In the genomic region with DNA sequence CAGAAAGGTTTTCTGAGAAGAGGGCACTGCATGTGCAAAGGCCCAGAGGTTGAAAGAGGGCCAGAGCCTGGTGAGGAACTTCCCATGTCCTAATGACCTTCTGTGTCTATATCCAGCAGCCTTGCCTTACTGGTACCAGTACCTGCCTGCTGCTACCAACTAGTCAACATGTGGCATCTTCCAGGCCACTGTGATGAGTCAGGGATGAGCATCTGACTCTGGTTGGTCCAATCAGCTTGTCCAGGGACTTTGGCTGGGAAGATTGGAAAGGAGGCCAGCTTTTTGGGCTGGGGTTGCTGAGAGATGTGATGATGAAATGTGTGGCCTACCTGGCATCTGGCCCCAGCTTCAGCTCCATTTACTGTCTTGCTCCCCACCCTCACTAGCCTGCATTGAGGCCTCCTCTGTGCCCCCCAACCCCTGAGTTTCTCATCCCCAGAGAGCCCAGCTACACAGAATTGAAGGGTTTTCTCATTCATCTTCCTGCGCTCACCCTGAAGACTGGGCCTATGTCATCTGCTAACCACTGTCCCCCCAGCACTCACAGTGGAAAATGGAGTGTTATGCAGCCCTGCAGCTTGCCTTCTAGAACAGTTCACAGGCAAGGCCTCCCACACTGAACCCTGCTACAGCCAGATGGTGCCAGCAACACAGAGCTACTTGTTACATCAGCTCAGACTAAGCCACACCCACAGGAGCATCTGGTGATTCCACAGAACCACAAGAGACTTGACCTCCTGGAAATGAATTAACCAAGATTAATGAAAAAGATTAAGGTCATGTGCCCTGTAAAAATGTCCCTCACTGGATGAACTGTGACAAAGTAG, we compare ENCODE assay signal across 8 cellular contexts. TPM values are rescaled to one million over a fixed set of nuclear protein-coding genes. Genes with fewer than 3 reads are reported as not detected.
DNase-seq lines count a peak whose midpoint lies in the region; ATAC-seq and TF ChIP-seq lines count a peak whose summit lies in the region.

No MANE protein-coding gene starts in this region.

- no peaks in the 10 kb centered on the region for H3K9me3 ChIP-seq in DOHH2 (ENCODE audit: control insufficient read depth, insufficient read depth, low read length)
- no peaks in the 10 kb centered on the region for H3K9me3 ChIP-seq in Karpas-422 (ENCODE audit: low read length)
- H3K9me3 ChIP-seq in left lung = no peaks in the 10 kb centered on the region

- H3K4me1 ChIP-seq in DOHH2 (ENCODE audit: control insufficient read depth, low read length) (peaks cover 42% of the 10 kb centered on the region), Karpas-422 (ENCODE audit: low read length) (peaks cover 51% of the 10 kb centered on the region), left lung (peaks cover 33 to 74% of the 10 kb centered on the region in 2 donors)

- H3K27me3 Mint-ChIP-seq in central memory CD8-positive, alpha-beta T cell = no peaks in the 10 kb centered on the region

- H3K4me3 ChIP-seq in DOHH2 (ENCODE audit: low read length) = peak overlapping the region; percentile 85
- peak overlapping the region; percentile 78 for H3K4me3 ChIP-seq in Karpas-422 (ENCODE audit: low read length)
- peak overlapping the region; percentile 92 to 94 for H3K4me3 ChIP-seq in left lung

- H3K79me2 ChIP-seq in DOHH2 (ENCODE audit: control insufficient read depth, low read length) (peaks cover 44% of the 10 kb centered on the region), Karpas-422 (ENCODE audit: low read length) (peaks cover 32% of the 10 kb centered on the region)

- H3K36me3 ChIP-seq in DOHH2 (ENCODE audit: control insufficient read depth, low read length) = peaks cover 8% of the 10 kb centered on the region
- H3K36me3 ChIP-seq in Karpas-422 (ENCODE audit: insufficient read depth, low read length) = no peaks in the 10 kb centered on the region
- H3K36me3 ChIP-seq in left lung = peaks cover 0 to under 1% of the 10 kb centered on the region in 2 donors

- intact Hi-C loops in left lung (cut with DNase I) = no loop called here

- H3K9me2 ChIP-seq in DOHH2 (replicated peaks; ENCODE audit: control insufficient read depth, low read length) (no peaks in the 10 kb centered on the region), Karpas-422 (replicated peaks; ENCODE audit: insufficient read depth, low read length) (no peaks in the 10 kb centered on the region)

- H3F3A ChIP-seq in DOHH2 (ENCODE audit: control insufficient read depth, insufficient read depth) = peaks cover 2% of the 10 kb centered on the region; the same call in 1 of the 2 replicates

- DNase-seq in Karpas-422 = no peak
- DNase-seq in T1000 (lab: John Stamatoyannopoulos, UW) = peak; percentile 14
- DNase-seq in central memory CD8-positive, alpha-beta T cell (ENCODE audit: low spot score in 2 of 2) = no peak
- DNase-seq in left lung = peak in 1 of 2 donors; percentile 73
- DNase-seq in stimulated activated effector memory CD8-positive, alpha-beta T cell treated with anti-CD3 and anti-CD28 coated beads, Interleukin-12 subunit alpha, Interleukin-12 subunit beta, amount 100 ng/mL, for 72 hours (ENCODE audit: low spot score in 2 of 2) = peak in 1 of 2 donors; percentile 83

- peak overlapping the region; percentile 99 for H3K9ac ChIP-seq in Karpas-422 (ENCODE audit: low read length)

- H3K27ac Mint-ChIP-seq in central memory CD8-positive, alpha-beta T cell (ENCODE audit: low read depth) = peak overlapping the region; percentile 82
- H3K27ac Mint-ChIP-seq in stimulated activated effector memory CD8-positive, alpha-beta T cell treated with anti-CD3 and anti-CD28 coated beads, Interleukin-12 subunit alpha, Interleukin-12 subunit beta, amount 100 ng/mL, for 72 hours = peak overlapping the region; percentile 94

- peak overlapping the region; percentile 99 for H3K4me3 Mint-ChIP-seq in central memory CD8-positive, alpha-beta T cell
- H3K4me3 Mint-ChIP-seq in stimulated activated effector memory CD8-positive, alpha-beta T cell treated with anti-CD3 and anti-CD28 coated beads, Interleukin-12 subunit alpha, Interleukin-12 subunit beta, amount 100 ng/mL, for 72 hours = peak overlapping the region; percentile 88

- H3K27me3 ChIP-seq in DOHH2 (ENCODE audit: control insufficient read depth, low read length) (peaks cover 5% of the 10 kb centered on the region), Karpas-422 (ENCODE audit: low read length) (no peaks in the 10 kb centered on the region), left lung (no peaks in the 10 kb centered on the region)

- H3K9me3 Mint-ChIP-seq in central memory CD8-positive, alpha-beta T cell = no peaks in the 10 kb centered on the region
- H3K9me3 Mint-ChIP-seq in stimulated activated effector memory CD8-positive, alpha-beta T cell treated with anti-CD3 and anti-CD28 coated beads, Interleukin-12 subunit alpha, Interleukin-12 subunit beta, amount 100 ng/mL, for 72 hours = peaks cover 4% of the 10 kb centered on the region

- no peaks in the 10 kb centered on the region; the same call in 1 of the 2 replicates for H4K20me1 ChIP-seq in DOHH2 (ENCODE audit: control insufficient read depth, insufficient read depth, low read depth, low read length)
- H4K20me1 ChIP-seq in Karpas-422 (ENCODE audit: insufficient read depth, low read depth, low read length) = no peaks in the 10 kb centered on the region

- peaks cover 17% of the 10 kb centered on the region for H3K36me3 Mint-ChIP-seq in central memory CD8-positive, alpha-beta T cell (ENCODE audit: insufficient read depth)
- H3K36me3 Mint-ChIP-seq in stimulated activated effector memory CD8-positive, alpha-beta T cell treated with anti-CD3 and anti-CD28 coated beads, Interleukin-12 subunit alpha, Interleukin-12 subunit beta, amount 100 ng/mL, for 72 hours = peaks cover 41% of the 10 kb centered on the region

- ATAC-seq in central memory CD8-positive, alpha-beta T cell (replicated peaks; ENCODE audit: extremely low read depth, poor library complexity, severe bottlenecking) = no peak
- ATAC-seq in left lung (peak; percentile 4), GM19324 (IDR thresholded peaks at IDR 0.05; ENCODE audit: low FRiP score, unreplicated experiment) (no peak), GM19395 (IDR thresholded peaks at IDR 0.05; ENCODE audit: unreplicated experiment) (no peak)
- peak; percentile 48 for ATAC-seq in stimulated activated effector memory CD8-positive, alpha-beta T cell treated with anti-CD3 and anti-CD28 coated beads, Interleukin-12 subunit alpha, Interleukin-12 subunit beta, amount 100 ng/mL, for 72 hours

- no peak overlapping the region for H2AFZ ChIP-seq in Karpas-422 (ENCODE audit: low read length)

- H3K4me2 ChIP-seq in DOHH2 (ENCODE audit: low read length) = peak overlapping the region; percentile 99
- peak overlapping the region; percentile 70 for H3K4me2 ChIP-seq in Karpas-422 (ENCODE audit: low read depth, low read length, poor library complexity, severe bottlenecking)

- no peak overlapping the region for H3K27ac ChIP-seq in DOHH2 (ENCODE audit: low read depth, low read length)
- peak overlapping the region; percentile 68; the same call in 1 of the 2 replicates for H3K27ac ChIP-seq in Karpas-422 (ENCODE audit: low read length)
- H3K27ac ChIP-seq in left lung = peak overlapping the region; percentile 87 to 90

- TF ChIP-seq CTCF in DOHH2 (IDR thresholded peaks at IDR 0.05; ENCODE audit: low read depth, low read length, poor library complexity, severe bottlenecking) = no peak
- TF ChIP-seq CTCF in left lung (IDR thresholded peaks at IDR 0.05) = no peak

- peaks cover 68% of the 10 kb centered on the region for H3K4me1 Mint-ChIP-seq in central memory CD8-positive, alpha-beta T cell
- peaks cover 84% of the 10 kb centered on the region for H3K4me1 Mint-ChIP-seq in stimulated activated effector memory CD8-positive, alpha-beta T cell treated with anti-CD3 and anti-CD28 coated beads, Interleukin-12 subunit alpha, Interleukin-12 subunit beta, amount 100 ng/mL, for 72 hours

RNA-seq across cellular contexts. Expression of gene TWF2, which starts 1.3 kb away (rescaled TPM):
- 42.0 and 76.3 TPM in 2 replicates for total RNA-seq in Karpas-422 (2014; rRNA removed; shearing (Covaris generic); ENCODE audit: low replicate concordance)
- 10 to 100 TPM; 47.7 to 77.5 TPM for total RNA-seq in left lung

RNA-seq across cellular contexts. Expression of gene PPM1M, which starts 5.3 kb away (rescaled TPM):
- total RNA-seq in Karpas-422 (2014; rRNA removed; shearing (Covaris generic); ENCODE audit: low replicate concordance) = 25.5 and 35.4 TPM in 2 replicates
- 10 to 100 TPM; 33.1 to 48.3 TPM for total RNA-seq in left lung

RNA-seq across cellular contexts. Expression of gene TLR9, which starts 14.8 kb away (rescaled TPM):
- 7.4 and 26.5 TPM in 2 replicates for total RNA-seq in Karpas-422 (2014; rRNA removed; shearing (Covaris generic); ENCODE audit: low replicate concordance)
- total RNA-seq in left lung = 1 to 10 TPM in 1 of 2 donors, not detected in 1; 1.5 TPM

RNA-seq across cellular contexts. Expression of gene WDR82, which starts 38.2 kb away (rescaled TPM):
- total RNA-seq in Karpas-422 (2014; rRNA removed; shearing (Covaris generic); ENCODE audit: low replicate concordance) = 30.4 and 42.0 TPM in 2 replicates
- 10 to 100 TPM; 60.2 to 67.9 TPM for total RNA-seq in left lung

RNA-seq across cellular contexts. Expression of gene ALAS1, which starts 42.3 kb away (rescaled TPM):
- 24.8 and 41.6 TPM in 2 replicates for total RNA-seq in Karpas-422 (2014; rRNA removed; shearing (Covaris generic); ENCODE audit: low replicate concordance)
- total RNA-seq in left lung = 10 to 100 TPM; 66.7 to 70.1 TPM

Comparison
In these comparisons a context has a peak if more than half of its experiments do, and no peak if none do; other contexts are left out.
1. ATAC-seq: peak in left lung (single experiment) and stimulated activated effector memory CD8-positive, alpha-beta T cell treated with anti-CD3 and anti-CD28 coated beads, Interleukin-12 subunit alpha, Interleukin-12 subunit beta, amount 100 ng/mL, for 72 hours (single experiment); none in central memory CD8-positive, alpha-beta T cell (single experiment), GM19324 (single experiment) and GM19395 (single experiment).
2. Peak in every context shown above with its lines, with median percentiles within 50 percentile points of each other: H3K4me3 ChIP-seq.